8 cellular contexts compared by ENCODE assay signal in the genomic region with DNA sequence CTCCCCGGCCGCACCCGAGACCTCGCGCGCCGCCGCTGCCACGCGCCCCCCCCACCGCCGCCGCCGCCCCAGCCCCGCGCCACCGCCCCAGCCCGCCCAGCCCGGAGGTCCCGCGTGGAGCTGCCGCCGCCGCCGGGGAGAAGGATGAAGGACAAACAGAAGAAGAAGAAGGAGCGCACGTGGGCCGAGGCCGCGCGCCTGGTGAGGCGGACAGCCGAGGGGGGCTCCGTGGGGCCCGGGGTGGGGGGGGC. TPM values are rescaled to one million over a fixed set of nuclear protein-coding genes. Genes with fewer than 3 reads are reported as not detected.
A peak's percentile ranks its signal among the peaks of the same experiment; 100 is the strongest.
DNase-seq lines count a peak whose midpoint lies in the region; ATAC-seq and TF ChIP-seq lines count a peak whose summit lies in the region.

No MANE protein-coding gene starts in this region.

- H3K27ac Mint-ChIP-seq in nephron progenitor cell: no peak overlapping the region
- H3K27ac Mint-ChIP-seq in endothelial cell (ENCODE audit: unreplicated experiment): no peak overlapping the region

- H3K9me3 Mint-ChIP-seq in nephron progenitor cell (peaks cover 3% of the 10 kb centered on the region), endothelial cell (ENCODE audit: unreplicated experiment) (no peaks in the 10 kb centered on the region)

- no peaks in the 10 kb centered on the region for H3K9me3 ChIP-seq in colonic mucosa

- ATAC-seq in GM21423 (IDR thresholded peaks at IDR 0.05; ENCODE audit: unreplicated experiment): no peak
- ATAC-seq in HG02610 (IDR thresholded peaks at IDR 0.05; ENCODE audit: unreplicated experiment): no peak

- TF ChIP-seq CTCF in AG09309 (IDR thresholded peaks at IDR 0.05; ENCODE audit: control insufficient read depth, insufficient read depth, low read depth, low read length, missing control alignments) (no peak), colonic mucosa (IDR thresholded peaks at IDR 0.05) (no peak), nephron progenitor cell (IDR thresholded peaks at IDR 0.05) (no peak), endothelial cell (IDR thresholded peaks at IDR 0.05; ENCODE audit: unreplicated experiment) (no peak)

- H3K4me3 ChIP-seq in AG09309 (ENCODE audit: control insufficient read depth, low read depth, low read length) (peak overlapping the region; percentile 98), colonic mucosa (peak overlapping the region; percentile 69)
- H3K4me3 ChIP-seq in Jurkat, Clone E6-1 (ENCODE audit: low read length): peak overlapping the region; percentile 78

- H3K36me3 Mint-ChIP-seq in nephron progenitor cell (ENCODE audit: low read depth): peaks cover 31% of the 10 kb centered on the region
- H3K36me3 Mint-ChIP-seq in endothelial cell (ENCODE audit: low read depth, unreplicated experiment): peaks cover 19% of the 10 kb centered on the region

- DNase-seq in AG09309 (ENCODE audit: low read depth) (no peak), colonic mucosa (no peak), nephron progenitor cell (no peak), NCI-H82 treated with DMSO at 0.1 percent for 48 hours (lab: John Stamatoyannopoulos, UW; ENCODE audit: unreplicated experiment) (no peak), endothelial cell (ENCODE audit: low spot score) (no peak)
- no peak for DNase-seq in Jurkat, Clone E6-1 (ENCODE audit: low read depth, low spot score)

- H3K4me3 Mint-ChIP-seq in nephron progenitor cell (peak overlapping the region; percentile 98), endothelial cell (ENCODE audit: unreplicated experiment) (no peak overlapping the region)

- peak overlapping the region; percentile 82 for H3K27ac ChIP-seq in colonic mucosa

- H3K9ac ChIP-seq in colonic mucosa (ENCODE audit: low read depth in 2 of 2, low read length in 2 of 2): peak overlapping the region; percentile 77 to 98

- peaks cover 41% of the 10 kb centered on the region for H3K4me1 Mint-ChIP-seq in nephron progenitor cell
- H3K4me1 Mint-ChIP-seq in endothelial cell (ENCODE audit: unreplicated experiment): peaks cover 23% of the 10 kb centered on the region

- intact Hi-C loops in colonic mucosa (cut with DNase I): loop anchor here (10.0 kb wide), 1 partner anchor 126 kb away; no protein-coding TSS in a partner anchor

- no peaks in the 10 kb centered on the region for H3K27me3 Mint-ChIP-seq in nephron progenitor cell (ENCODE audit: low read depth, poor library complexity)
- peaks cover 5% of the 10 kb centered on the region for H3K27me3 Mint-ChIP-seq in endothelial cell (ENCODE audit: unreplicated experiment)

- no peaks in the 10 kb centered on the region for H3K36me3 ChIP-seq in colonic mucosa

- H3K4me1 ChIP-seq in colonic mucosa: peaks cover 4% of the 10 kb centered on the region

- H3K27me3 ChIP-seq in colonic mucosa: no peaks in the 10 kb centered on the region

RNA-seq across cellular contexts. Expression of a gene that starts 0.4 kb away (rescaled TPM):
- 71.0 TPM for polyA plus RNA-seq in Jurkat, Clone E6-1 (2012; ENCODE audit: insufficient read depth, insufficient read length)
- total RNA-seq in colonic mucosa (10 to 100 TPM; 38.8 to 40.4 TPM), endothelial cell (ENCODE audit: unreplicated experiment) (90.8 TPM)
